ENCODE assay signal across 8 cellular contexts in the genomic region with DNA sequence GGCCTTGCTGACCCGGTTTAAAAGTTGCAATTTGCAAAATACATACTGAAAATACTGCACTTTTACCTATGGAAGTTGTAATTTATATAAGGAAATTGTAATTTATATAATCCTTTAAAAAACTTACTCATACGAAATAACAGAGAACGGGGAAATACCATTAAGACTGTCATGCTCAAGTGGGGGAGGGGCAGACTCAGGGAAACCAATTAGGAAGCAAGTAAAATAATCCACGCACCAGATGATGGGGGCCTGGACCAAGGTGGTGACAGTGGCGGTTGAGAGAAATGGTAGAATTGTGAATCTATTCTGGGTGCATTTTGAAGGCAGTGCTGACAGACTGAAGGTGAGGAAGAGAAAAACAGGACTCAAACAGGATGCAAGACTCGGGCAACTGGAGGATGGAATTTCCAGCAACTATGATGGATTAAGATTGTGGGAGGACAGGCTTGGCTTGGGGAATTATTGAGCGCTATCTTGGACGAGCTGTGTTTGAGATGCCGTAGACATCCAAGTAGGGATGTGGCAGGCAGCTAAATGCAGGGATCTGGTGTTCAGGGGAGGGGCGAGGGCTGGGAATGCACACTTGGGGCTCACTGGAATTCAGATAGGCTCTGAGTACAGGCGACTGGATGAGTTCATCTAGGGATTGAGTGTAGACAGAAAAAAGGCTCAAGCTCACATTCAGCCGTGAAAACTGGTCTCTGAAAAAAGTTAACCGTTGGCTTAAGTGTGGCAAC. TPM values are rescaled to one million over a fixed set of nuclear protein-coding genes. Genes with fewer than 3 reads are reported as not detected.
DNase-seq lines count a peak whose midpoint lies in the region; ATAC-seq, FAIRE-seq and TF ChIP-seq lines count a peak whose summit lies in the region.

No MANE protein-coding gene starts in this region.

- H3K9me3 Mint-ChIP-seq in CD14-positive monocyte, result peaks cover 0 to 3% (median 0%) of the 10 kb centered on the region in 7 donors

- no peaks in the 10 kb centered on the region; the same call in 1 of the 2 replicates for H3K79me2 ChIP-seq in GM12878 (ENCODE audit: control insufficient read depth, insufficient read depth, low read length)

- TF ChIP-seq POLR2A in GM12878 (IDR thresholded peaks at IDR 0.05; ENCODE audit: low read depth, low read length) (no peak), stomach (IDR thresholded peaks at IDR 0.05) (no peak)

- POLR2A ChIA-PET in GM12878 (lab: Charles Lee), result no interaction called here

- TF ChIP-seq EP300 in GM12878 (IDR thresholded peaks at IDR 0.05; ENCODE audit: borderline replicate concordance in 1 of 2, control insufficient read depth in 1 of 2, low read depth in 2 of 2, low read length in 2 of 2) (no peak), stomach (IDR thresholded peaks at IDR 0.05) (no peak)

- no peaks in the 10 kb centered on the region; a peak in 1 of 4 replicates for H3K27me3 ChIP-seq in GM12878 (replicated peaks in 1 of 2; ENCODE audit: control insufficient read depth in 2 of 2, insufficient read depth in 2 of 2, low read length in 1 of 2)
- no peaks in the 10 kb centered on the region for H3K27me3 ChIP-seq in stomach

- intact Hi-C loops in CD14-positive monocyte (cut with micrococcal nuclease) (loop anchor here (5.0 to 10.0 kb wide), 3 partner anchors 57 to 132 kb away; a partner anchor contains a TSS), GM12878 (cut with micrococcal nuclease; ENCODE audit: unreplicated experiment) (loop anchor here (10.0 kb wide), 2 partner anchors 130 to 260 kb away; a partner anchor contains a TSS), stomach (cut with DNase I; ENCODE audit: low total_unique reads) (no loop called here)

- ATAC-seq in GM12878 (no peak), GM19452 (IDR thresholded peaks at IDR 0.05; ENCODE audit: unreplicated experiment) (no peak)

- no peaks in the 10 kb centered on the region for H3K36me3 ChIP-seq in GM12878 (ENCODE audit: control insufficient read depth in 2 of 2, insufficient read depth in 2 of 2, low read length in 1 of 2)
- no peaks in the 10 kb centered on the region for H3K36me3 ChIP-seq in stomach

- peak overlapping the region in 6 of 7 donors; percentile 53 to 93 (median 78) for H3K27ac Mint-ChIP-seq in CD14-positive monocyte

- peaks cover 12% of the 10 kb centered on the region for H3K4me1 Mint-ChIP-seq in CD14-positive monocyte

- no peak for TF ChIP-seq RAD21 in GM12878 (IDR thresholded peaks at IDR 0.05; ENCODE audit: insufficient read depth, low read depth, low read length)

- peak overlapping the region; percentile 57 for H3K9ac ChIP-seq in GM12878 (ENCODE audit: control insufficient read depth, insufficient read depth, low read length)

- H3K4me3 ChIP-seq in Jurkat, Clone E6-1 (ENCODE audit: low read length), result peak overlapping the region; percentile 82
- H3K4me3 ChIP-seq in GM12878, result peak overlapping the region; percentile 89
- peak overlapping the region; percentile 84 to 99 (median 86) for H3K4me3 ChIP-seq in stomach

- in situ Hi-C loops in GM12878 (cut with MboI), result no loop called here

- TF ChIP-seq CTCF in CD14-positive monocyte (IDR thresholded peaks at IDR 0.05), result no peak
- TF ChIP-seq CTCF in GM12878 (IDR thresholded peaks at IDR 0.05 in 2 of 3, conservative IDR thresholded peaks at IDR 0.05 in 1 of 3; ENCODE audit: control insufficient read depth in 2 of 3, extremely low read depth in 1 of 3, insufficient read depth in 1 of 3, low read depth in 3 of 3, low read length in 3 of 3), result no peak
- TF ChIP-seq CTCF in stomach (IDR thresholded peaks at IDR 0.05), result no peak

- no peaks in the 10 kb centered on the region for H3K9me3 ChIP-seq in GM12878 (replicated peaks; ENCODE audit: control insufficient read depth, insufficient read depth, low read length)
- no peaks in the 10 kb centered on the region for H3K9me3 ChIP-seq in stomach

- peak overlapping the region; percentile 94 for H2AFZ ChIP-seq in GM12878 (ENCODE audit: control insufficient read depth, low read depth, low read length)

- SMC1A ChIA-PET in GM12878 (lab: Charles Lee; ENCODE audit: uncharacterized antibody, unreplicated experiment), result interaction anchor here (0.7 to 1.6 kb wide), 3 partner anchors 34 to 264 kb away, joined by 3 read pairs; no protein-coding TSS in a partner anchor

- 32% methylated on average over 13 of the region's 13 CpGs for WGBS in GM12878 (ENCODE audit: insufficient coverage, insufficient replicate concordance, low lambda C conversion rate, missing lambda C conversion rate)
- WGBS in stomach, 5 donors, result 19 to 26% (median 24%) methylated on average over 13 of the region's 13 CpGs

- no TSS peak for BruUV-seq in GM12878 (replicated peaks; lab: Mats Ljungman, UMichigan)

- no peaks in the 10 kb centered on the region for H3K36me3 Mint-ChIP-seq in CD14-positive monocyte

- no peak for DNase-seq in CD14-positive monocyte (ENCODE audit: low spot score)
- DNase-seq in Jurkat, Clone E6-1 (ENCODE audit: low read depth, low spot score), result no peak
- no peak for DNase-seq in GM12878 (ENCODE audit: low read depth, low spot score)
- peak; percentile 89 for DNase-seq in islet precursor cell
- no peak for DNase-seq in stomach
- no peak for DNase-seq in SKM-1 treated with dmso at 0.1 percent for 144 hours (lab: John Stamatoyannopoulos, UW; ENCODE audit: unreplicated experiment)
- no peak for DNase-seq in DMS114 treated with DMSO at 0.1 percent for 48 hours (lab: John Stamatoyannopoulos, UW; ENCODE audit: unreplicated experiment)

- peaks cover 7 to 10% (median 9%) of the 10 kb centered on the region in 3 donors for H3K27me3 Mint-ChIP-seq in CD14-positive monocyte (ENCODE audit: low read depth in 3 of 3)

- FAIRE-seq in GM12878 (lab: Jason Lieb, UNC), result no peak

- CTCF ChIA-PET in GM12878 (lab: Yijun Ruan, JAX), result interaction anchor here (1.1 kb wide), 1 partner anchor 93 kb away, joined by 3 read pairs; no protein-coding TSS in a partner anchor

- H3K4me1 ChIP-seq in GM12878 (ENCODE audit: control insufficient read depth, insufficient read depth, low read length) (peaks cover 4% of the 10 kb centered on the region), stomach (peaks cover 6 to 17% (median 13%) of the 10 kb centered on the region in 4 donors)

- H3K27ac ChIP-seq in GM12878 (ENCODE audit: control insufficient read depth, insufficient read depth) (no peak overlapping the region), stomach (peak overlapping the region in 4 of 5 donors; percentile 91 to 95 (median 92))

- peak overlapping the region; percentile 87 to 96 for H3K4me3 Mint-ChIP-seq in CD14-positive monocyte

- H3K4me2 ChIP-seq in GM12878 (ENCODE audit: control insufficient read depth, insufficient read depth), result peak overlapping the region; percentile 69

- no peaks in the 10 kb centered on the region for H4K20me1 ChIP-seq in GM12878 (ENCODE audit: control insufficient read depth, insufficient read depth)

- RAD21 ChIA-PET in GM12878 (lab: Charles Lee; ENCODE audit: unreplicated experiment), result interaction anchor here (1.3 to 1.4 kb wide), 2 partner anchors 57 to 59 kb away, joined by 3 to 5 read pairs; no protein-coding TSS in a partner anchor

TF ChIP-seq in GM12878, 131 proteins besides CTCF, POLR2A, EP300 and RAD21 (continues in another document):
- TF ChIP-seq SMAD5 (IDR thresholded peaks at IDR 0.05; ENCODE audit: low read depth) (no peak), IKZF2 (IDR thresholded peaks at IDR 0.05) (no peak)

RNA-seq across cellular contexts. Expression of a gene that starts 1.0 kb away (rescaled TPM):
- not detected for polyA plus RNA-seq in CD14-positive monocyte
- 0.90 TPM for polyA plus RNA-seq in Jurkat, Clone E6-1 (2012; ENCODE audit: insufficient read depth, insufficient read length)
- 0.15 and 0.20 TPM in 2 replicates for total RNA-seq in GM12878 (2013; cell fraction: nucleolus; rRNA removed)
- total RNA-seq in GM12878 (2014; rRNA removed), result 0.38 TPM in 1 of 2 replicates, not detected in the other
- 0.18 TPM in 2 replicates for total RNA-seq in GM12878 (2014; rRNA removed; fragmentation: Illumina TruSeq; extraction: Trizol)
- 0.19 TPM in 1 of 2 replicates, not detected in the other for total RNA-seq in GM12878 (2021)
- polyA plus RNA-seq in GM12878 (2011; ENCODE audit: low read depth), result not detected
- 0.22 and 0.23 TPM in 2 replicates for polyA plus RNA-seq in GM12878 (2011; rRNA removed)
- 0.05 and 0.16 TPM in 2 replicates for polyA plus RNA-seq in GM12878 (2011; cell fraction: cytosol; rRNA removed)
- 0.29 and 0.30 TPM in 2 replicates for polyA plus RNA-seq in GM12878 (2011; cell fraction: nucleus; rRNA removed)
- polyA plus RNA-seq in GM12878 (2012), result 0.27 and 0.35 TPM in 2 replicates
- polyA plus RNA-seq in GM12878 (2014; fragmentation: Illumina TruSeq; extraction: Trizol), result 0.44 and 0.73 TPM in 2 replicates
- under 1 TPM; 0.22 to 0.55 TPM for polyA plus RNA-seq in GM12878 (2014; fragmentation: Nextera tagmentation; extraction: Ambion mirVana)
- polyA plus RNA-seq in GM12878 (2014; rRNA removed), result 0.22 and 0.26 TPM in 2 replicates
- polyA plus RNA-seq in GM12878 (2016; fragmentation: Nextera tagmentation; extraction: Ambion mirVana), result under 1 TPM; 0.29 to 0.46 TPM
- polyA minus RNA-seq in GM12878 (2011; rRNA and poly(A)+ RNA removed), result 0.21 and 0.22 TPM in 2 replicates
- not detected in 2 replicates for polyA minus RNA-seq in GM12878 (2011; cell fraction: cytosol; rRNA and poly(A)+ RNA removed)
- polyA minus RNA-seq in GM12878 (2011; cell fraction: nucleus; rRNA and poly(A)+ RNA removed), result 0.86 TPM in 1 of 2 replicates, not detected in the other
- total RNA-seq in stomach, result 1 to 10 TPM in 2 of 5 donors, not detected in 3; 1.8 to 2.2 TPM
- 1 to 10 TPM in 1 of 3 donors, under 1 TPM in 2; 0.85 to 2.7 (median 0.93) TPM for polyA plus RNA-seq in stomach

RNA-seq across cellular contexts. Expression of a gene that starts 7.2 kb away (rescaled TPM):
- polyA plus RNA-seq in CD14-positive monocyte, result under 1 TPM; 0.36 to 0.72 TPM
- not detected for polyA plus RNA-seq in Jurkat, Clone E6-1 (2012; ENCODE audit: insufficient read depth, insufficient read length)
- 0.64 and 1.1 TPM in 2 replicates for total RNA-seq in GM12878 (2013; cell fraction: nucleolus; rRNA removed)
- total RNA-seq in GM12878 (2014; rRNA removed), result 0.45 and 0.54 TPM in 2 replicates
- 0.97 and 1.6 TPM in 2 replicates for total RNA-seq in GM12878 (2014; rRNA removed; fragmentation: Illumina TruSeq; extraction: Trizol)
- 0.97 and 1.2 TPM in 2 replicates for total RNA-seq in GM12878 (2021)
- polyA plus RNA-seq in GM12878 (2011; ENCODE audit: low read depth), result 0.93 TPM
- 1.6 and 2.7 TPM in 2 replicates for polyA plus RNA-seq in GM12878 (2011; rRNA removed)
- 0.12 and 0.27 TPM in 2 replicates for polyA plus RNA-seq in GM12878 (2011; cell fraction: cytosol; rRNA removed)
- polyA plus RNA-seq in GM12878 (2011; cell fraction: nucleus; rRNA removed), result 1.4 TPM in 1 of 2 replicates, not detected in the other
- polyA plus RNA-seq in GM12878 (2012), result 1.5 and 1.7 TPM in 2 replicates
- 1.7 and 3.0 TPM in 2 replicates for polyA plus RNA-seq in GM12878 (2014; fragmentation: Illumina TruSeq; extraction: Trizol)
- 1 to 10 TPM; 1.0 to 1.7 TPM for polyA plus RNA-seq in GM12878 (2014; fragmentation: Nextera tagmentation; extraction: Ambion mirVana)
- polyA plus RNA-seq in GM12878 (2014; rRNA removed), result 0.32 and 2.3 TPM in 2 replicates
- polyA plus RNA-seq in GM12878 (2016; fragmentation: Nextera tagmentation; extraction: Ambion mirVana), result 1 to 10 TPM; 3.5 TPM
- 0.62 TPM in 1 of 2 replicates, not detected in the other for polyA minus RNA-seq in GM12878 (2011; rRNA and poly(A)+ RNA removed)
- polyA minus RNA-seq in GM12878 (2011; cell fraction: cytosol; rRNA and poly(A)+ RNA removed), result not detected in 2 replicates
- polyA minus RNA-seq in GM12878 (2011; cell fraction: nucleus; rRNA and poly(A)+ RNA removed), result 0.77 TPM in 1 of 2 replicates, not detected in the other
- 100 to 1,000 TPM in 1 of 5 donors, 10 to 100 TPM in 1, 1 to 10 TPM in 1, under 1 TPM in 1, not detected in 1; 0.87 to 295 (median 12.2) TPM for total RNA-seq in stomach
- 10 to 100 TPM in 1 of 3 donors, 1 to 10 TPM in 2; 3.1 to 10.6 (median 6.5) TPM for polyA plus RNA-seq in stomach
